Comparison of ENCODE assay signal across 27 cellular contexts in genomic region chr1:31688233-31688918, GRCh38. TPM values are rescaled to one million over a fixed set of nuclear protein-coding genes. Genes with fewer than 3 reads are reported as not detected.
DNase-seq lines count a peak whose midpoint lies in the region; ATAC-seq, FAIRE-seq and TF ChIP-seq lines count a peak whose summit lies in the region.
"Had no signal": no experiment of that assay in that cellular context is flagged by ENCODE, and none has a peak within 500 bp of the region (broad histone marks: within the 10 kb centered on the region; RNA-seq: fewer than 3 reads in every experiment).

No MANE protein-coding gene starts in this region.

- WGBS in small intestine, 3 donors: 10 to 50% (median 25%) methylated on average over 8 of the region's 8 CpGs

- no peak overlapping the region for H3K4me3 ChIP-seq in mucosa of descending colon
- H3K4me3 ChIP-seq in small intestine (ENCODE audit: low read depth in 1 of 2, low read length in 2 of 2): no peak overlapping the region
- no peak overlapping the region for H3K4me3 ChIP-seq in H7 (ENCODE audit: insufficient read depth, low read depth, low read length)
- H3K4me3 ChIP-seq: BLaER1, left ventricle myocardium inferior, testis had no signal

- H3K9me3 Mint-ChIP-seq in HFFc6: no peaks in the 10 kb centered on the region
- no peaks in the 10 kb centered on the region for H3K9me3 Mint-ChIP-seq in brain
- H3K9me3 Mint-ChIP-seq: activated naive CD4-positive, alpha-beta T cell treated with anti-CD3 and anti-CD28 coated beads, Interleukin-2, amount 50 U/mL, for 24 hours; activated T-helper 2 cell treated with anti-CD3 and anti-CD28 coated beads, Interferon-gamma antibody, Interleukin-2, Interleukin-4, amounts not matched to agents 10 μg/mL and 5 μg/mL and 100 μg/mL, durations not matched to agents 14 hours and 24 hours and 36 hours had no signal

- peaks cover 45% of the 10 kb centered on the region for H3K4me1 Mint-ChIP-seq in HFFc6 (ENCODE audit: low read depth)
- peaks cover 30% of the 10 kb centered on the region for H3K4me1 Mint-ChIP-seq in brain
- H3K4me1 Mint-ChIP-seq: activated naive CD4-positive, alpha-beta T cell treated with anti-CD3 and anti-CD28 coated beads, Interleukin-2, amount 50 U/mL, for 24 hours had no signal

- H3K36me3 ChIP-seq in mucosa of descending colon (ENCODE audit: low read depth): no peaks in the 10 kb centered on the region
- H3K36me3 ChIP-seq in small intestine (ENCODE audit: control insufficient read depth in 2 of 2, insufficient read depth in 2 of 2, low read length in 2 of 2): no peaks in the 10 kb centered on the region
- no peaks in the 10 kb centered on the region for H3K36me3 ChIP-seq in H7 (replicated peaks; ENCODE audit: control insufficient read depth, insufficient read depth, low read length)
- H3K36me3 ChIP-seq: BLaER1, left ventricle myocardium inferior had no signal

- ATAC-seq in mucosa of descending colon: peak; percentile 48
- ATAC-seq in GM18502 (IDR thresholded peaks at IDR 0.05; ENCODE audit: poor library complexity, unreplicated experiment): no peak
- no peak for ATAC-seq in HG03095 (IDR thresholded peaks at IDR 0.05; ENCODE audit: unreplicated experiment)
- ATAC-seq: activated CD8-positive, alpha-beta T cell treated with anti-CD3 and anti-CD28 coated beads, Interleukin-2, amount 10 ng/mL, durations not matched to agents 7 days and 5 days; sciatic nerve had no signal

- H3K27ac ChIP-seq in small intestine (ENCODE audit: low read depth in 1 of 2, low read length in 1 of 2): no peak overlapping the region
- H3K27ac ChIP-seq: BLaER1, left ventricle myocardium inferior, testis had no signal

- TF ChIP-seq CTCF in HFFc6 (IDR thresholded peaks at IDR 0.05): no peak
- no peak for TF ChIP-seq CTCF in brain (conservative IDR thresholded peaks at IDR 0.05)
- no peak for TF ChIP-seq CTCF in mucosa of descending colon (IDR thresholded peaks at IDR 0.05)

- no peak for FAIRE-seq in small intestine (lab: Jason Lieb, UNC)

- intact Hi-C loops in mucosa of descending colon (cut with DNase I, micrococcal nuclease): no loop called here

- DNase-seq in HFFc6 (no peak), mucosa of descending colon (no peak), small intestine (peak; percentile 21), H7 (no peak)
- DNase-seq: activated CD8-positive, alpha-beta T cell treated with anti-CD3 and anti-CD28 coated beads, Interleukin-2, amount 10 ng/mL, durations not matched to agents 7 days and 5 days; Caco-2; DMS79; GDM1; HCEC 1CT; KG1; left ventricle myocardium inferior; midbrain; NCI-H1436 treated with DMSO at 0.1 percent for 48 hours; NCI-H2107; NCI-H446 treated with DMSO at 0.1 percent for 48 hours; SK-N-SH; stimulated activated CD4-positive, alpha-beta T cell treated with anti-CD3 and anti-CD28 coated beads, Interleukin-15, amount 100 ng/mL, for 24 hours; stimulated activated naive CD4-positive, alpha-beta T cell treated with Interleukin-2 at 50 U/mL for 16 hours; T-helper 2 cell; testis had no signal

- H3K27ac Mint-ChIP-seq in HFFc6 (peak overlapping the region; percentile 92), brain (peak overlapping the region; percentile 1 to 41 (median 14))
- H3K27ac Mint-ChIP-seq: activated CD8-positive, alpha-beta T cell treated with anti-CD3 and anti-CD28 coated beads, Interleukin-2, amount 10 ng/mL, durations not matched to agents 7 days and 5 days; activated naive CD4-positive, alpha-beta T cell treated with anti-CD3 and anti-CD28 coated beads, Interleukin-2, amount 50 U/mL, for 24 hours; activated T-helper 2 cell treated with anti-CD3 and anti-CD28 coated beads, Interferon-gamma antibody, Interleukin-2, Interleukin-4, amounts not matched to agents 10 μg/mL and 5 μg/mL and 100 μg/mL, durations not matched to agents 14 hours and 24 hours and 36 hours had no signal

- no peaks in the 10 kb centered on the region for H3K4me1 ChIP-seq in mucosa of descending colon (ENCODE audit: low read depth)
- H3K4me1 ChIP-seq in small intestine (ENCODE audit: control insufficient read depth in 2 of 2, insufficient read depth in 1 of 2, low read depth in 1 of 2, low read length in 1 of 2): no peaks in the 10 kb centered on the region
- H3K4me1 ChIP-seq: BLaER1, Caco-2, left ventricle myocardium inferior, testis had no signal

- H3K27me3 ChIP-seq in small intestine (ENCODE audit: control insufficient read depth in 2 of 2, insufficient read depth in 2 of 2, low read length in 2 of 2) (no peaks in the 10 kb centered on the region), H7 (ENCODE audit: control insufficient read depth, insufficient read depth, low read length) (no peaks in the 10 kb centered on the region)
- H3K27me3 ChIP-seq: BLaER1, testis had no signal

- H3K27me3 Mint-ChIP-seq in HFFc6 (ENCODE audit: insufficient read depth) (peaks cover 2% of the 10 kb centered on the region), brain (peaks cover 14% of the 10 kb centered on the region)
- H3K27me3 Mint-ChIP-seq: activated naive CD4-positive, alpha-beta T cell treated with anti-CD3 and anti-CD28 coated beads, Interleukin-2, amount 50 U/mL, for 24 hours had no signal

- H3K9me3 ChIP-seq in mucosa of descending colon: no peaks in the 10 kb centered on the region
- no peaks in the 10 kb centered on the region for H3K9me3 ChIP-seq in small intestine (ENCODE audit: control insufficient read depth, low read depth)
- H3K9me3 ChIP-seq: BLaER1, Caco-2, left ventricle myocardium inferior, SK-N-SH, testis had no signal

- H3K36me3 Mint-ChIP-seq in HFFc6 (ENCODE audit: low read depth) (peaks cover 46% of the 10 kb centered on the region), brain (no peaks in the 10 kb centered on the region)
- H3K36me3 Mint-ChIP-seq: activated naive CD4-positive, alpha-beta T cell treated with anti-CD3 and anti-CD28 coated beads, Interleukin-2, amount 50 U/mL, for 24 hours had no signal

- H3K4me3 Mint-ChIP-seq in HFFc6 (0 out of 2 replicates have a peak overlapping the region, but pooled peaks have one; percentile 11), brain (no peak overlapping the region)
- H3K4me3 Mint-ChIP-seq: activated CD8-positive, alpha-beta T cell treated with anti-CD3 and anti-CD28 coated beads, Interleukin-2, amount 10 ng/mL, durations not matched to agents 7 days and 5 days; activated naive CD4-positive, alpha-beta T cell treated with anti-CD3 and anti-CD28 coated beads, Interleukin-2, amount 50 U/mL, for 24 hours had no signal

RNA-seq across cellular contexts. Expression of gene COL16A1, which starts 15.4 kb away (rescaled TPM):
- 100 to 1,000 TPM in 1 of 6 experiments, 10 to 100 TPM in 5; 74.1 to 100 (median 87.6) TPM for total RNA-seq in HFFc6 (2021; fragmentation: NEBNext Ultra II Directional; extraction: Animal tissue kit (Norgen Biotek cat#: 25700))
- polyA plus RNA-seq in brain (ENCODE audit: insufficient read depth, low read depth, low replicate concordance) (4.9 TPM), small intestine (10 to 100 TPM; 12.3 to 18.1 (median 15.3) TPM)
- 10 to 100 TPM; 11.2 to 62.9 (median 19.3) TPM for total RNA-seq in mucosa of descending colon
- 10.3 and 13.8 TPM in 2 replicates for total RNA-seq in H7 (2014; rRNA removed; shearing (Covaris generic))
- total RNA-seq: activated CD8-positive, alpha-beta T cell treated with anti-CD3 and anti-CD28 coated beads, Interleukin-2, amount 10 ng/mL, durations not matched to agents 7 days and 5 days; activated T-helper 2 cell treated with anti-CD3 and anti-CD28 coated beads, Interferon-gamma antibody, Interleukin-2, Interleukin-4, amounts not matched to agents 10 μg/mL and 5 μg/mL and 100 μg/mL, durations not matched to agents 14 hours and 24 hours and 36 hours had no signal

RNA-seq across cellular contexts. Expression of gene PEF1, which starts 43.7 kb away (rescaled TPM):
- total RNA-seq in HFFc6 (2021; fragmentation: NEBNext Ultra II Directional; extraction: Animal tissue kit (Norgen Biotek cat#: 25700)): 10 to 100 TPM; 65.8 to 81.3 (median 69.3) TPM
- polyA plus RNA-seq in brain (ENCODE audit: insufficient read depth, low read depth, low replicate concordance): 142 TPM
- 10 to 100 TPM; 47.5 to 54.5 (median 52.9) TPM for total RNA-seq in mucosa of descending colon
- polyA plus RNA-seq in small intestine: 10 to 100 TPM; 55.5 to 72.2 (median 58.9) TPM
- total RNA-seq in H7 (2014; rRNA removed; shearing (Covaris generic)): 95.7 and 129 TPM in 2 replicates
